20 cellular contexts compared by ENCODE assay signal in the genomic region with DNA sequence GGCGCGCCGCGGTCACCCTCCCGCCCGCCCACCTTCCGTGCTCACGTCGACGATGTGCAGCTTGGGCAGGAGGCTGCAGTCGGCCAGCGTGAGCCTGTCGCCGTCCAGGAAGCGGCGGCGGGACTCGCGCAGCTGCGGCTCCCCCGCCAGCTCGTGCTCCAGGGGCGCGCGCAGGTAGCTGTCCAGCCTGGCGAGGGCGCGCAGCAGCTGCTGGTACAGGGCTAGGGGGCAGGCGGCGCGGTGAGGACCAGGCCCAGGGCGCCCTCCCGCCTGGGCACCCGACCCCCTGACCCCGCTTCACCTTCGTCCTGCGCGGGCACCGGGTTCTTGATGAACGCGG. TPM values are rescaled to one million over a fixed set of nuclear protein-coding genes. Genes with fewer than 3 reads are reported as not detected.
A peak's percentile ranks its signal among the peaks of the same experiment; 100 is the strongest.
DNase-seq lines count a peak whose midpoint lies in the region; ATAC-seq, FAIRE-seq and TF ChIP-seq lines count a peak whose summit lies in the region.
"Had no signal": no experiment of that assay in that cellular context is flagged by ENCODE, and none has a peak within 500 bp of the region (broad histone marks: within the 10 kb centered on the region; RNA-seq: fewer than 3 reads in every experiment).

No MANE protein-coding gene starts in this region.

- H3K36me3 ChIP-seq in GM23338 (ENCODE audit: insufficient read depth) (no peaks in the 10 kb centered on the region), K562 (ENCODE audit: control insufficient read depth, insufficient read depth, low read length) (peaks cover 22% of the 10 kb centered on the region; the same call in 1 of the 3 replicates), thyroid gland (no peaks in the 10 kb centered on the region)

- DNase-seq in GM23338 (ENCODE audit: low spot score) = peak; percentile 74
- no peak for DNase-seq in K562 (ENCODE audit: extremely low read depth in 1 of 4, low spot score in 3 of 4)
- DNase-seq in immature natural killer cell = peak in 2 of 3 donors; percentile 19 to 50
- peak in 1 of 2 donors; percentile 44 for DNase-seq in thyroid gland
- DNase-seq in GM12892 (ENCODE audit: insufficient read length) = no peak
- DNase-seq in GM12891 (ENCODE audit: insufficient read length, low spot score) = no peak
- DNase-seq in omental fat pad (ENCODE audit: low spot score) = no peak
- DNase-seq: activated CD4-positive, alpha-beta T cell treated with anti-CD3 and anti-CD28 coated beads for 4 hours; endodermal cell; glutamatergic neuron; HFFc6; MM.1S; NCI-H2171 treated with DMSO at 0.1 percent for 48 hours; NCI-H774; SHP77; stimulated activated CD4-positive, alpha-beta T cell treated with anti-CD3 and anti-CD28 coated beads, Interleukin-15, amount 100 ng/mL, for 24 hours had no signal

- no peak for FAIRE-seq in K562 (lab: Jason Lieb, UNC)
- FAIRE-seq in GM12892 (lab: Jason Lieb, UNC) = no peak
- FAIRE-seq in GM12891 (lab: Jason Lieb, UNC) = no peak
- FAIRE-seq: islet of Langerhans had no signal

- H3K9me3 Mint-ChIP-seq in GM23338 (peaks cover 10% of the 10 kb centered on the region), immature natural killer cell (no peaks in the 10 kb centered on the region)
- H3K9me3 Mint-ChIP-seq: activated naive CD4-positive, alpha-beta T cell treated with anti-CD3 and anti-CD28 coated beads, Interleukin-2, amount 50 U/mL, for 72 hours; IgD-negative memory B cell; memory B cell had no signal

- H3K36me3 Mint-ChIP-seq in GM23338 (ENCODE audit: low read depth) (no peaks in the 10 kb centered on the region; the same call in 2 of the 3 replicates), immature natural killer cell (no peaks in the 10 kb centered on the region)
- H3K36me3 Mint-ChIP-seq: activated naive CD4-positive, alpha-beta T cell treated with anti-CD3 and anti-CD28 coated beads, Interleukin-2, amount 50 U/mL, for 72 hours; IgD-negative memory B cell; memory B cell had no signal

- no peaks in the 10 kb centered on the region for H3F3A ChIP-seq in GM23338 (replicated peaks; ENCODE audit: low read depth)

- in situ Hi-C loops in K562 (cut with MboI) = no loop called here

- no peak for TF ChIP-seq EP300 in K562 (IDR thresholded peaks at IDR 0.05; ENCODE audit: low read length)

- H3K4me3 ChIP-seq in GM23338 = peak overlapping the region; percentile 55
- H3K4me3 ChIP-seq in K562 = no peak overlapping the region
- H3K4me3 ChIP-seq in thyroid gland (replicated peaks in 1 of 3) = peak overlapping the region in 1 of 3 donors; percentile 24

- H3K79me2 ChIP-seq in GM23338 (replicated peaks; ENCODE audit: insufficient read depth) (no peaks in the 10 kb centered on the region), K562 (ENCODE audit: control insufficient read depth, insufficient read depth, low read length) (peaks cover 18% of the 10 kb centered on the region)

- H3K4me3 Mint-ChIP-seq in GM23338 = peak overlapping the region; percentile 46; the same call in 2 of the 3 replicates
- peak overlapping the region; percentile 53 to 91 (median 85) for H3K4me3 Mint-ChIP-seq in immature natural killer cell
- H3K4me3 Mint-ChIP-seq: endodermal cell, HFFc6, IgD-negative memory B cell, memory B cell had no signal

- H3K27me3 Mint-ChIP-seq in GM23338 (ENCODE audit: insufficient read depth, low read depth, poor library complexity) (peaks cover 28% of the 10 kb centered on the region), immature natural killer cell (ENCODE audit: low read depth in 3 of 3) (peaks cover 13 to 41% (median 26%) of the 10 kb centered on the region in 3 donors)
- H3K27me3 Mint-ChIP-seq: IgD-negative memory B cell had no signal

- no peak overlapping the region for H3K9ac ChIP-seq in K562 (ENCODE audit: insufficient read depth in 1 of 2, low read depth in 2 of 2, low read length in 2 of 2)

- H3K27me3 ChIP-seq in GM23338 (ENCODE audit: insufficient read depth) (peaks cover 50% of the 10 kb centered on the region), K562 (ENCODE audit: control insufficient read depth in 2 of 2, insufficient read depth in 2 of 2, low read length in 2 of 2) (no peaks in the 10 kb centered on the region), thyroid gland (no peaks in the 10 kb centered on the region)

- WGBS in K562 (ENCODE audit: insufficient coverage, low coverage, missing lambda C conversion rate) = 97% methylated on average over 9 of the region's 41 CpGs
- WGBS in thyroid gland, 2 donors = no CpG with 5 or more reads among the region's 41 CpGs

- H3K4me1 ChIP-seq in GM23338 (ENCODE audit: insufficient read depth) = peaks cover 6% of the 10 kb centered on the region; the same call in 1 of the 2 replicates
- peaks cover 30 to 75% of the 10 kb centered on the region in 2 experiments for H3K4me1 ChIP-seq in K562 (replicated peaks in 1 of 2; ENCODE audit: control insufficient read depth in 2 of 2, insufficient read depth in 2 of 2, low read length in 2 of 2)
- H3K4me1 ChIP-seq in thyroid gland = peaks cover 46 to 72% of the 10 kb centered on the region in 2 donors

- H3K4me2 ChIP-seq in GM23338 (peak overlapping the region; percentile 86), K562 (ENCODE audit: insufficient read depth, low read length) (no peak overlapping the region)

- CTCF ChIA-PET in K562 (lab: Yijun Ruan, JAX; ENCODE audit: low intra/inter-chr PET ratio) = no interaction called here

- no peaks in the 10 kb centered on the region for H3K9me1 ChIP-seq in K562 (ENCODE audit: control insufficient read depth, insufficient read depth, low read length)

- no peak for TF ChIP-seq RAD21 in K562 (CRISPR knock-in tag; conservative IDR thresholded peaks at IDR 0.05 in 1 of 2, IDR thresholded peaks at IDR 0.05 in 1 of 2)

- no TSS peak for BruUV-seq in K562 (replicated peaks; lab: Mats Ljungman, UMichigan)

- ATAC-seq in GM23338 (peak; percentile 31), K562 (no peak), omental fat pad (ENCODE audit: low FRiP score) (no peak)
- ATAC-seq: activated naive CD4-positive, alpha-beta T cell treated with anti-CD3 and anti-CD28 coated beads, Interleukin-2, amount 50 U/mL, for 72 hours had no signal

- intact Hi-C loops in K562 (cut with micrococcal nuclease) (loop anchor here (5.0 kb wide), 1 partner anchor 48 kb away; the partner anchor contains the start of gene C8G), thyroid gland (cut with DNase I) (loop anchor here (5.0 kb wide), 1 partner anchor 43 kb away; the partner anchor contains the start of gene LCN12)

- H3K4me1 Mint-ChIP-seq in GM23338 = peaks cover 3% of the 10 kb centered on the region
- H3K4me1 Mint-ChIP-seq in immature natural killer cell = peaks cover 53 to 59% of the 10 kb centered on the region in 2 donors

- H2AFZ ChIP-seq in GM23338 = no peak overlapping the region
- H2AFZ ChIP-seq in K562 (ENCODE audit: low read depth, low read length) = no peak overlapping the region

- H4K20me1 ChIP-seq in GM23338 (replicated peaks; ENCODE audit: insufficient read depth) (no peaks in the 10 kb centered on the region), K562 (replicated peaks; ENCODE audit: control insufficient read depth, insufficient read depth, low read length) (no peaks in the 10 kb centered on the region)

- H3K27ac ChIP-seq in GM23338 (ENCODE audit: low read depth) (no peak overlapping the region), K562 (ENCODE audit: extremely low read depth, low read depth, low read length) (no peak overlapping the region), thyroid gland (peak overlapping the region in 2 of 3 donors; percentile 29 to 78)

- TF ChIP-seq POLR2A in K562 (conservative IDR thresholded peaks at IDR 0.05) (no peak), thyroid gland (IDR thresholded peaks at IDR 0.05) (no peak), GM12892 (IDR thresholded peaks at IDR 0.05; ENCODE audit: low read depth, low read length) (no peak), GM12891 (IDR thresholded peaks at IDR 0.05; ENCODE audit: low read depth, low read length) (no peak)

- POLR2A ChIA-PET in K562 (lab: Yijun Ruan, JAX) = no interaction called here

- no peaks in the 10 kb centered on the region for H3K9me2 ChIP-seq in GM23338 (ENCODE audit: insufficient read depth)

- peaks cover 6% of the 10 kb centered on the region for H3K9me3 ChIP-seq in K562 (replicated peaks; ENCODE audit: control insufficient read depth, insufficient read depth, low read depth, low read length)
- no peaks in the 10 kb centered on the region for H3K9me3 ChIP-seq in thyroid gland

- H3K27ac Mint-ChIP-seq in GM23338 (no peak overlapping the region), immature natural killer cell (peak overlapping the region in 3 of 6 donors; percentile 86 to 99 (median 99))
- H3K27ac Mint-ChIP-seq: activated naive CD4-positive, alpha-beta T cell treated with anti-CD3 and anti-CD28 coated beads, Interleukin-2, amount 50 U/mL, for 72 hours; endodermal cell; HFFc6; IgD-negative memory B cell; memory B cell had no signal

- TF ChIP-seq CTCF in GM23338 (conservative IDR thresholded peaks at IDR 0.05; ENCODE audit: low read depth in 2 of 2) (no peak), K562 (IDR thresholded peaks at IDR 0.05 in 2 of 3, conservative IDR thresholded peaks at IDR 0.05 in 1 of 3; ENCODE audit: insufficient read depth in 2 of 3, low read depth in 1 of 3, low read length in 3 of 3) (no peak), thyroid gland (IDR thresholded peaks at IDR 0.05) (no peak), omental fat pad (IDR thresholded peaks at IDR 0.05) (no peak)

RNA-seq across cellular contexts. Expression of gene CLIC3, which starts 1.5 kb away (rescaled TPM):
- total RNA-seq in GM23338 (2014; rRNA removed; shearing (Covaris generic)) = 0.56 TPM in 1 of 2 replicates, not detected in the other
- polyA plus RNA-seq in GM23338 (2016; fragmentation: Nextera tagmentation; extraction: Ambion mirVana) = 0.53 and 0.57 TPM in 2 replicates
- total RNA-seq in K562 (2011; cell fraction: chromatin; rRNA removed; ENCODE audit: low replicate concordance) = not detected in 2 replicates
- total RNA-seq in K562 (2011; cell fraction: nucleolus; rRNA removed) = not detected in 2 replicates
- total RNA-seq in K562 (2011; cell fraction: nucleoplasm; rRNA removed) = not detected in 2 replicates
- not detected in 2 replicates for total RNA-seq in K562 (2014; rRNA removed)
- total RNA-seq in K562 (2014; rRNA removed; fragmentation: Illumina TruSeq; extraction: Trizol) = not detected in 2 replicates
- total RNA-seq in K562 (2015; rRNA removed; fragmentation: Illumina TruSeq; extraction: Trizol) = not detected in 2 replicates
- 0.18 and 0.29 TPM in 2 replicates for total RNA-seq in K562 (2021)
- polyA plus RNA-seq in K562 (2011; rRNA removed) = 0.07 TPM in 1 of 2 replicates, not detected in the other
- 0.22 and 1.1 TPM in 2 replicates for polyA plus RNA-seq in K562 (2011; cell fraction: cytosol; rRNA removed)
- polyA plus RNA-seq in K562 (2011; cell fraction: nucleus; rRNA removed) = 0.34 and 0.65 TPM in 2 replicates
- 0.58 and 0.59 TPM in 2 replicates for polyA plus RNA-seq in K562 (2012)
- polyA plus RNA-seq in K562 (2014; fragmentation: Illumina TruSeq; extraction: Trizol) = not detected in 2 replicates
- not detected for polyA plus RNA-seq in K562 (2014; fragmentation: Nextera tagmentation; extraction: Ambion mirVana)
- polyA plus RNA-seq in K562 (2014; rRNA removed) = 0.27 TPM in 1 of 2 replicates, not detected in the other
- not detected in 2 replicates for polyA minus RNA-seq in K562 (2011; rRNA and poly(A)+ RNA removed)
- not detected in 2 replicates for polyA minus RNA-seq in K562 (2011; cell fraction: cytosol; rRNA and poly(A)+ RNA removed)
- 0.27 and 0.44 TPM in 2 replicates for polyA minus RNA-seq in K562 (2011; cell fraction: nucleus; rRNA and poly(A)+ RNA removed)
- polyA plus RNA-seq in immature natural killer cell = 100 to 1,000 TPM; 673 to 911 (median 762) TPM
- 100 to 1,000 TPM in 3 of 4 donors, 10 to 100 TPM in 1; 97.7 to 301 (median 268) TPM for total RNA-seq in thyroid gland
- polyA plus RNA-seq in GM12892 (2012; ENCODE audit: missing spikeins) = not detected
- polyA plus RNA-seq in GM12891 (2012; ENCODE audit: low read depth, missing spikeins) = 0.09 TPM
- 1 to 10 TPM in 3 of 4 donors, under 1 TPM in 1; 0.95 to 9.7 (median 4.7) TPM for total RNA-seq in omental fat pad
- total RNA-seq: activated naive CD4-positive, alpha-beta T cell treated with anti-CD3 and anti-CD28 coated beads, Interleukin-2, amount 50 U/mL, for 72 hours had no signal

RNA-seq across cellular contexts. Expression of gene PAXX, which starts 2.6 kb away (rescaled TPM):
- 33.9 and 71.5 TPM in 2 replicates for total RNA-seq in GM23338 (2014; rRNA removed; shearing (Covaris generic))
- polyA plus RNA-seq in GM23338 (2016; fragmentation: Nextera tagmentation; extraction: Ambion mirVana) = 86.0 and 88.3 TPM in 2 replicates
- total RNA-seq in K562 (2011; cell fraction: chromatin; rRNA removed; ENCODE audit: low replicate concordance) = 38.8 and 156 TPM in 2 replicates
- 232 and 251 TPM in 2 replicates for total RNA-seq in K562 (2011; cell fraction: nucleolus; rRNA removed)
- total RNA-seq in K562 (2011; cell fraction: nucleoplasm; rRNA removed) = 92.5 and 109 TPM in 2 replicates
- 147 and 175 TPM in 2 replicates for total RNA-seq in K562 (2014; rRNA removed)
- total RNA-seq in K562 (2014; rRNA removed; fragmentation: Illumina TruSeq; extraction: Trizol) = 13.6 and 20.4 TPM in 2 replicates
- total RNA-seq in K562 (2015; rRNA removed; fragmentation: Illumina TruSeq; extraction: Trizol) = 59.9 and 63.7 TPM in 2 replicates
- total RNA-seq in K562 (2021) = 136 and 140 TPM in 2 replicates
- polyA plus RNA-seq in K562 (2011; rRNA removed) = 38.5 and 41.3 TPM in 2 replicates
- polyA plus RNA-seq in K562 (2011; cell fraction: cytosol; rRNA removed) = 53.8 and 128 TPM in 2 replicates
- 400 and 559 TPM in 2 replicates for polyA plus RNA-seq in K562 (2011; cell fraction: nucleus; rRNA removed)
- polyA plus RNA-seq in K562 (2012) = 69.4 and 95.1 TPM in 2 replicates
- 23.3 and 45.8 TPM in 2 replicates for polyA plus RNA-seq in K562 (2014; fragmentation: Illumina TruSeq; extraction: Trizol)
- polyA plus RNA-seq in K562 (2014; fragmentation: Nextera tagmentation; extraction: Ambion mirVana) = 1 to 10 TPM; 1.2 to 6.2 TPM
- polyA plus RNA-seq in K562 (2014; rRNA removed) = 175 and 182 TPM in 2 replicates
- 1.6 and 3.6 TPM in 2 replicates for polyA minus RNA-seq in K562 (2011; rRNA and poly(A)+ RNA removed)
- 13.8 and 14.0 TPM in 2 replicates for polyA minus RNA-seq in K562 (2011; cell fraction: cytosol; rRNA and poly(A)+ RNA removed)
- polyA minus RNA-seq in K562 (2011; cell fraction: nucleus; rRNA and poly(A)+ RNA removed) = 57.6 and 59.5 TPM in 2 replicates
- 100 to 1,000 TPM; 135 to 207 (median 182) TPM for polyA plus RNA-seq in immature natural killer cell
- 100 to 1,000 TPM in 1 of 4 donors, 10 to 100 TPM in 3; 29.8 to 109 (median 50.7) TPM for total RNA-seq in thyroid gland
- 12.8 TPM for polyA plus RNA-seq in GM12892 (2012; ENCODE audit: missing spikeins)
- 26.4 TPM for polyA plus RNA-seq in GM12891 (2012; ENCODE audit: low read depth, missing spikeins)
- 10 to 100 TPM; 22.0 to 37.0 (median 31.6) TPM for total RNA-seq in omental fat pad

RNA-seq across cellular contexts. Expression of gene LCNL1, which starts 12.1 kb away (rescaled TPM):
- not detected in 2 replicates for total RNA-seq in GM23338 (2014; rRNA removed; shearing (Covaris generic))
- polyA plus RNA-seq in GM23338 (2016; fragmentation: Nextera tagmentation; extraction: Ambion mirVana) (0.11 and 0.14 TPM in 2 replicates), K562 (2011; rRNA removed) (0.04 and 0.14 TPM in 2 replicates), K562 (2014; fragmentation: Illumina TruSeq; extraction: Trizol) (0.04 TPM in 1 of 2 replicates, not detected in the other), K562 (2014; fragmentation: Nextera tagmentation; extraction: Ambion mirVana) (not detected), K562 (2014; rRNA removed) (0.11 and 0.12 TPM in 2 replicates), immature natural killer cell (not detected)
- 3.1 and 3.4 TPM in 2 replicates for total RNA-seq in K562 (2011; cell fraction: chromatin; rRNA removed; ENCODE audit: low replicate concordance)
- 1.2 and 1.7 TPM in 2 replicates for total RNA-seq in K562 (2011; cell fraction: nucleolus; rRNA removed)
- 3.5 and 4.7 TPM in 2 replicates for total RNA-seq in K562 (2011; cell fraction: nucleoplasm; rRNA removed)
- total RNA-seq in K562 (2014; rRNA removed) (0.08 TPM in 1 of 2 replicates, not detected in the other), K562 (2014; rRNA removed; fragmentation: Illumina TruSeq; extraction: Trizol) (0.04 and 0.10 TPM in 2 replicates), K562 (2015; rRNA removed; fragmentation: Illumina TruSeq; extraction: Trizol) (not detected in 2 replicates), K562 (2021) (0.11 and 0.16 TPM in 2 replicates), thyroid gland (under 1 TPM in 1 of 4 donors, not detected in 3; 0.54 TPM), omental fat pad (under 1 TPM in 3 of 4 donors, not detected in 1; 0.28 to 0.47 (median 0.36) TPM)
- 0.21 TPM in 1 of 2 replicates, not detected in the other for polyA plus RNA-seq in K562 (2011; cell fraction: cytosol; rRNA removed)
- 2.1 and 4.2 TPM in 2 replicates for polyA plus RNA-seq in K562 (2011; cell fraction: nucleus; rRNA removed)
- polyA plus RNA-seq in K562 (2012) = 0.30 and 0.53 TPM in 2 replicates
- polyA minus RNA-seq in K562 (2011; rRNA and poly(A)+ RNA removed) = 0.27 and 0.81 TPM in 2 replicates
- not detected in 2 replicates for polyA minus RNA-seq in K562 (2011; cell fraction: cytosol; rRNA and poly(A)+ RNA removed)
- 1.3 and 2.4 TPM in 2 replicates for polyA minus RNA-seq in K562 (2011; cell fraction: nucleus; rRNA and poly(A)+ RNA removed)
- not detected for polyA plus RNA-seq in GM12892 (2012; ENCODE audit: missing spikeins)
- not detected for polyA plus RNA-seq in GM12891 (2012; ENCODE audit: low read depth, missing spikeins)
- total RNA-seq: activated naive CD4-positive, alpha-beta T cell treated with anti-CD3 and anti-CD28 coated beads, Interleukin-2, amount 50 U/mL, for 72 hours; HFFc6 had no signal
- polyA plus RNA-seq: IgD-negative memory B cell had no signal

RNA-seq across cellular contexts. Expression of gene PTGDS, which starts 17.6 kb away (rescaled TPM):
- total RNA-seq in GM23338 (2014; rRNA removed; shearing (Covaris generic)) = 1.9 TPM in 1 of 2 replicates, not detected in the other
- polyA plus RNA-seq in GM23338 (2016; fragmentation: Nextera tagmentation; extraction: Ambion mirVana) = 3.1 and 5.9 TPM in 2 replicates
- 1.9 and 6.7 TPM in 2 replicates for total RNA-seq in K562 (2011; cell fraction: chromatin; rRNA removed; ENCODE audit: low replicate concordance)
- 6.7 and 8.8 TPM in 2 replicates for total RNA-seq in K562 (2011; cell fraction: nucleolus; rRNA removed)
- total RNA-seq in K562 (2011; cell fraction: nucleoplasm; rRNA removed) = 4.5 and 5.2 TPM in 2 replicates
- 5.2 and 7.4 TPM in 2 replicates for total RNA-seq in K562 (2014; rRNA removed)
- total RNA-seq in K562 (2014; rRNA removed; fragmentation: Illumina TruSeq; extraction: Trizol) = 0.65 TPM in 1 of 2 replicates, not detected in the other
- total RNA-seq in K562 (2015; rRNA removed; fragmentation: Illumina TruSeq; extraction: Trizol) = 2.0 and 2.9 TPM in 2 replicates
- total RNA-seq in K562 (2021) = 4.6 and 4.7 TPM in 2 replicates
- polyA plus RNA-seq in K562 (2011; rRNA removed) = 2.6 and 4.4 TPM in 2 replicates
- 5.3 and 10.5 TPM in 2 replicates for polyA plus RNA-seq in K562 (2011; cell fraction: cytosol; rRNA removed)
- polyA plus RNA-seq in K562 (2011; cell fraction: nucleus; rRNA removed) = 23.2 and 26.0 TPM in 2 replicates
- polyA plus RNA-seq in K562 (2012) = 8.5 and 12.1 TPM in 2 replicates
- polyA plus RNA-seq in K562 (2014; fragmentation: Illumina TruSeq; extraction: Trizol) = 1.2 and 2.7 TPM in 2 replicates
- polyA plus RNA-seq in K562 (2014; fragmentation: Nextera tagmentation; extraction: Ambion mirVana) = under 1 TPM; 0.46 to 0.55 TPM
- 7.0 and 7.1 TPM in 2 replicates for polyA plus RNA-seq in K562 (2014; rRNA removed)
- polyA minus RNA-seq in K562 (2011; rRNA and poly(A)+ RNA removed) = 0.51 TPM in 1 of 2 replicates, not detected in the other
- polyA minus RNA-seq in K562 (2011; cell fraction: cytosol; rRNA and poly(A)+ RNA removed) = 1.8 and 3.4 TPM in 2 replicates
- 5.7 and 10.0 TPM in 2 replicates for polyA minus RNA-seq in K562 (2011; cell fraction: nucleus; rRNA and poly(A)+ RNA removed)
- polyA plus RNA-seq in immature natural killer cell = 100 to 1,000 TPM in 2 of 3 donors, 10 to 100 TPM in 1; 93.2 to 201 (median 164) TPM
- 10 to 100 TPM in 3 of 4 donors, 1 to 10 TPM in 1; 5.0 to 39.5 (median 33.9) TPM for total RNA-seq in thyroid gland
- polyA plus RNA-seq in GM12892 (2012; ENCODE audit: missing spikeins) = not detected
- not detected for polyA plus RNA-seq in GM12891 (2012; ENCODE audit: low read depth, missing spikeins)
- total RNA-seq in omental fat pad = 100 to 1,000 TPM in 2 of 4 donors, 10 to 100 TPM in 2; 76.9 to 173 (median 118) TPM
- total RNA-seq: activated naive CD4-positive, alpha-beta T cell treated with anti-CD3 and anti-CD28 coated beads, Interleukin-2, amount 50 U/mL, for 72 hours; HFFc6 had no signal
- polyA plus RNA-seq: IgD-negative memory B cell had no signal

RNA-seq across cellular contexts. Expression of gene ABCA2, which starts 33.2 kb away (rescaled TPM):
- 14.2 and 16.0 TPM in 2 replicates for total RNA-seq in GM23338 (2014; rRNA removed; shearing (Covaris generic))
- polyA plus RNA-seq in GM23338 (2016; fragmentation: Nextera tagmentation; extraction: Ambion mirVana) (5.6 and 7.0 TPM in 2 replicates), K562 (2011; rRNA removed) (12.1 and 24.4 TPM in 2 replicates), K562 (2014; fragmentation: Illumina TruSeq; extraction: Trizol) (6.1 and 9.9 TPM in 2 replicates), K562 (2014; fragmentation: Nextera tagmentation; extraction: Ambion mirVana) (not detected), K562 (2014; rRNA removed) (16.2 and 16.3 TPM in 2 replicates), immature natural killer cell (10 to 100 TPM in 1 of 3 donors, 1 to 10 TPM in 2; 2.2 to 34.5 (median 6.3) TPM)
- total RNA-seq in K562 (2011; cell fraction: chromatin; rRNA removed; ENCODE audit: low replicate concordance) = 47.9 and 167 TPM in 2 replicates
- total RNA-seq in K562 (2011; cell fraction: nucleolus; rRNA removed) = 116 and 131 TPM in 2 replicates
- total RNA-seq in K562 (2011; cell fraction: nucleoplasm; rRNA removed) = 56.3 and 68.3 TPM in 2 replicates
- total RNA-seq in K562 (2014; rRNA removed) (4.6 and 5.5 TPM in 2 replicates), K562 (2014; rRNA removed; fragmentation: Illumina TruSeq; extraction: Trizol) (0.69 and 0.99 TPM in 2 replicates), K562 (2015; rRNA removed; fragmentation: Illumina TruSeq; extraction: Trizol) (1.6 and 2.9 TPM in 2 replicates), K562 (2021) (12.1 and 14.9 TPM in 2 replicates), thyroid gland (10 to 100 TPM; 36.8 to 59.7 (median 50.2) TPM), omental fat pad (10 to 100 TPM; 15.4 to 31.5 (median 25.9) TPM)
- polyA plus RNA-seq in K562 (2011; cell fraction: cytosol; rRNA removed) = 19.7 and 23.3 TPM in 2 replicates
- 253 and 318 TPM in 2 replicates for polyA plus RNA-seq in K562 (2011; cell fraction: nucleus; rRNA removed)
- 13.8 and 24.2 TPM in 2 replicates for polyA plus RNA-seq in K562 (2012)
- polyA minus RNA-seq in K562 (2011; rRNA and poly(A)+ RNA removed) = 6.6 and 8.6 TPM in 2 replicates
- 13.4 and 28.5 TPM in 2 replicates for polyA minus RNA-seq in K562 (2011; cell fraction: cytosol; rRNA and poly(A)+ RNA removed)
- polyA minus RNA-seq in K562 (2011; cell fraction: nucleus; rRNA and poly(A)+ RNA removed) = 43.2 and 52.5 TPM in 2 replicates
- polyA plus RNA-seq in GM12892 (2012; ENCODE audit: missing spikeins) = 1.4 TPM
- 3.1 TPM for polyA plus RNA-seq in GM12891 (2012; ENCODE audit: low read depth, missing spikeins)

Comparison
In these comparisons a context has a peak if more than half of its experiments do, and no peak if none do; other contexts are left out.
1. DNase-seq: peak in GM23338 (single experiment) and immature natural killer cell (2 of 3); none in K562 (0 of 4), GM12892 (single experiment), GM12891 (single experiment) and omental fat pad (single experiment).
2. H3K27ac ChIP-seq: peak in thyroid gland (2 of 3); none in GM23338 (single experiment) and K562 (single experiment).
3. RNA of gene CLIC3, which starts 1.5 kb away (total RNA-seq): 97.7 to 301 TPM in thyroid gland; 0.95 to 9.7 TPM in omental fat pad, 0.56 TPM in GM23338 and 0.18 to 0.29 TPM in K562; every median in the first group is over 4 times any median in the second.